Comparison of ENCODE assay signal across 8 cellular contexts in the genomic region with DNA sequence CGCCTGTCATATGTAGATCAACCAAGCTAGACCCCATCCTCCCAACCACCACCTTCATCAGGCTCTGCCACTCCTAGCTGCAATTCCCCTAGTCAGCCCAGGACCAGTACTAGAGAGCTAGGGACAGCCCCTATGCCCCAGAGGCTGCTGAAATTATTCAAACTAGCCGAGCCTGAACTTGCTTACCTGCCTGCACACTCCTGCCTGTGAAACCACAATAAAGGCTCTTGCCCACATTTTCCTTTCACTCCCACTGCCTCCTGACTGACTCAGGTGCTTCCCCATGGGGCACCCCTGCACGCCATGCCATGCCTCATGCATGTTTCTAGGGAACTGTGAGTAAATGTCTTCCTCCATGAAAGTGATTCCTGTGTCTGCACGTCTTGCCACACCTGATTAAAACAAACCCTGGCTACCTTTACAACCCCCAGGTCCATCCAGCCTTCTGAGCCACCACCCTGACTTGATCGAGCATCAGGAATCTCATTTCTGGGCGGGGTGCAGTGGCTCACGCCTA.
A peak's percentile ranks its signal among the peaks of the same experiment; 100 is the strongest.
DNase-seq lines count a peak whose midpoint lies in the region; ATAC-seq and TF ChIP-seq lines count a peak whose summit lies in the region.

No MANE protein-coding gene starts in this region.

- H3K27me3 Mint-ChIP-seq in activated CD4-positive, alpha-beta T cell treated with anti-CD3 and anti-CD28 coated beads, Interleukin-2, amount 10 ng/mL, durations not matched to agents 7 days and 5 days, result no peaks in the 10 kb centered on the region
- no peaks in the 10 kb centered on the region for H3K27me3 Mint-ChIP-seq in mesothelial cell of epicardium (ENCODE audit: low read depth)

- CTCF ChIA-PET in activated CD4-positive, alpha-beta T cell treated with anti-CD3 and anti-CD28 coated beads, Interleukin-2, amount 10 ng/mL, durations not matched to agents 7 days and 5 days (lab: Charles Lee), result interaction anchor here (1.3 kb wide), 1 partner anchor 15 kb away, joined by 3 read pairs; no protein-coding TSS in a partner anchor

- ATAC-seq in GM18861 (IDR thresholded peaks at IDR 0.05; ENCODE audit: unreplicated experiment) (peak; percentile 79), HG02973 (IDR thresholded peaks at IDR 0.05; ENCODE audit: unreplicated experiment) (peak; percentile 72), HG02884 (IDR thresholded peaks at IDR 0.05; ENCODE audit: unreplicated experiment) (no peak)

- TF ChIP-seq CTCF in mesothelial cell of epicardium (IDR thresholded peaks at IDR 0.05; ENCODE audit: unreplicated experiment) (no peak), esophagus muscularis mucosa (IDR thresholded peaks at IDR 0.05) (no peak)

- peaks cover 58% of the 10 kb centered on the region for H3K4me1 Mint-ChIP-seq in activated CD4-positive, alpha-beta T cell treated with anti-CD3 and anti-CD28 coated beads, Interleukin-2, amount 10 ng/mL, durations not matched to agents 7 days and 5 days
- peaks cover 27% of the 10 kb centered on the region for H3K4me1 Mint-ChIP-seq in mesothelial cell of epicardium

- no peak overlapping the region for H3K4me3 Mint-ChIP-seq in activated CD4-positive, alpha-beta T cell treated with anti-CD3 and anti-CD28 coated beads, Interleukin-2, amount 10 ng/mL, durations not matched to agents 7 days and 5 days
- H3K4me3 Mint-ChIP-seq in mesothelial cell of epicardium, result no peak overlapping the region

- DNase-seq in activated CD4-positive, alpha-beta T cell treated with anti-CD3 and anti-CD28 coated beads, Interleukin-2, amount 10 ng/mL, durations not matched to agents 7 days and 5 days, result peak; percentile 49
- DNase-seq in mesothelial cell of epicardium (ENCODE audit: low spot score in 2 of 2, unreplicated experiment in 2 of 2) (no peak), NCI-H1436 (lab: John Stamatoyannopoulos, UW) (no peak), esophagus muscularis mucosa (ENCODE audit: extremely low spot score) (no peak), cerebellum (ENCODE audit: low spot score) (no peak)

- no peak for TF ChIP-seq POLR2A in esophagus muscularis mucosa (IDR thresholded peaks at IDR 0.05; ENCODE audit: low read depth)

- POLR2A ChIA-PET in activated CD4-positive, alpha-beta T cell treated with anti-CD3 and anti-CD28 coated beads, Interleukin-2, amount 10 ng/mL, durations not matched to agents 7 days and 5 days (lab: Charles Lee), result no interaction called here

- H3K9me3 Mint-ChIP-seq in activated CD4-positive, alpha-beta T cell treated with anti-CD3 and anti-CD28 coated beads, Interleukin-2, amount 10 ng/mL, durations not matched to agents 7 days and 5 days, result peaks cover 12% of the 10 kb centered on the region
- H3K9me3 Mint-ChIP-seq in mesothelial cell of epicardium, result no peaks in the 10 kb centered on the region

- H3K4me3 ChIP-seq in esophagus muscularis mucosa, result no peak overlapping the region

- intact Hi-C loops in esophagus muscularis mucosa (cut with DNase I), result no loop called here

- no peaks in the 10 kb centered on the region for H3K36me3 ChIP-seq in esophagus muscularis mucosa

- H3K4me1 ChIP-seq in esophagus muscularis mucosa, result peaks cover 0 to 7% (median 0%) of the 10 kb centered on the region in 4 donors

- no peaks in the 10 kb centered on the region for H3K27me3 ChIP-seq in esophagus muscularis mucosa

- WGBS in esophagus muscularis mucosa, result 82% methylated on average over 7 of the region's 7 CpGs

- H3K9me3 ChIP-seq in esophagus muscularis mucosa, result no peaks in the 10 kb centered on the region

- no peak for TF ChIP-seq EP300 in esophagus muscularis mucosa (IDR thresholded peaks at IDR 0.05)

- H3K27ac ChIP-seq in esophagus muscularis mucosa (replicated peaks in 1 of 4), result no peak overlapping the region

- peaks cover 27% of the 10 kb centered on the region for H3K36me3 Mint-ChIP-seq in activated CD4-positive, alpha-beta T cell treated with anti-CD3 and anti-CD28 coated beads, Interleukin-2, amount 10 ng/mL, durations not matched to agents 7 days and 5 days (ENCODE audit: low read depth)
- H3K36me3 Mint-ChIP-seq in mesothelial cell of epicardium, result no peaks in the 10 kb centered on the region

- peak overlapping the region; percentile 3 for H3K27ac Mint-ChIP-seq in activated CD4-positive, alpha-beta T cell treated with anti-CD3 and anti-CD28 coated beads, Interleukin-2, amount 10 ng/mL, durations not matched to agents 7 days and 5 days
- peak overlapping the region; percentile 94 for H3K27ac Mint-ChIP-seq in mesothelial cell of epicardium
